In the genomic region with DNA sequence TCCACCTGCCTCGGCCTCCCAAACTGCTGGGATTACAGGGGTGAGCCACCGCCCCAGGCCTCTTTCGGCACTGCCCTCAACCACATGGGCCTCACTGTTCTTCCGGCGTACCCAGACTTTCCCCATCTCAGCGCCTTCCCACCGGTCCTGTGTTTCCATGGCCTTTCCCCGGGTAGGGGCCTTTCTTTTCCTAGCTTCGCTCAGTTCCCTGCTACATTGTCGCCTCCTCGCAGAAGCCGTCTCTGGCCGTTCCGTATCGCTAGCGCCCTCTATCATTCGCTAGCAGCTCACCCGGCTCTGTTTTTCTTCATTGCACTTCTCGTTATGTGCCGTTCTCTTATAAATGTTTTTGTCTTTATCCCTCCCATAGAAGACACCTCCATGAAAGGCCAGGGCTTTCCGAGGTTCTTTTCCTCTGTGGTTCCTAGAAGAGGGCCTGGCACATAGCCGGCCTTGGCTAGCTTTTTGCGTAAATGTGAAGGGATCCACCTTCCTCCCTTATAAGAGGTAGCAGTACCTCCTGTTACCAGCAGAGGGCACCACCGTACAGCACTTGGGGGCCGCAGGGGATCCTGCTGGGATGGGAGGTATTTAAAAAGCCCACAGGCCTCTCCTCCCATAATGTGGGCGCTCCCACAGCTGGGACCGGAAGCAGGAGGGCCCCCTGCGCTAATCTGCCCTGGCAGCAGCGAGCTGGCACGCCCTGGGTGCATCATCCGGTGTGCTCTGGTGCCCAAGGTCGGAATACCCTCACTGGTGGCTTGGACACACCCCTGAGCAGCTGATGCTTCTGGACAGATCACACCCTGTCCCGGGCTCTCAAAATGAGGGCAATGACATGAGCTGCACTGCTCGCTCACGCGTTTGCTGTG, we compare ENCODE assay signal across 8 cellular contexts. TPM values are rescaled to one million over a fixed set of nuclear protein-coding genes. Genes with fewer than 3 reads are reported as not detected.
DNase-seq lines count a peak whose midpoint lies in the region; ATAC-seq and TF ChIP-seq lines count a peak whose summit lies in the region.

No MANE protein-coding gene starts in this region.

- H3K9ac ChIP-seq in subcutaneous abdominal adipose tissue (ENCODE audit: low read length in 5 of 5) = peak overlapping the region in 4 of 5 donors; percentile 59 to 74 (median 70)

- peak; percentile 83 for DNase-seq in BE2C
- DNase-seq in MV-4-11 (lab: John Stamatoyannopoulos, UW) = peak; percentile 83
- peak; percentile 82 to 94 for DNase-seq in SJCRH30
- peak; percentile 79 for DNase-seq in activated gamma-delta T cell treated with anti-CD3 and anti-CD28 coated beads, Interleukin-2, amount 50 U/mL, for 16 hours (ENCODE audit: low read depth)

- peak; percentile 64 for TF ChIP-seq EP300 in gastroesophageal sphincter (IDR thresholded peaks at IDR 0.05)

- H3K9me3 ChIP-seq in BE2C (no peaks in the 10 kb centered on the region), SJCRH30 (replicated peaks) (no peaks in the 10 kb centered on the region), gastroesophageal sphincter (no peaks in the 10 kb centered on the region), neutrophil (no peaks in the 10 kb centered on the region), subcutaneous abdominal adipose tissue (ENCODE audit: control insufficient read depth in 5 of 5, low read length in 5 of 5) (no peaks in the 10 kb centered on the region)

- H3K27me3 ChIP-seq in BE2C = no peaks in the 10 kb centered on the region
- H3K27me3 ChIP-seq in SJCRH30 = peaks cover 5% of the 10 kb centered on the region
- H3K27me3 ChIP-seq in gastroesophageal sphincter = no peaks in the 10 kb centered on the region
- H3K27me3 ChIP-seq in neutrophil = peaks cover 40% of the 10 kb centered on the region
- H3K27me3 ChIP-seq in subcutaneous abdominal adipose tissue (ENCODE audit: control insufficient read depth in 5 of 5, insufficient read depth in 4 of 5, low read length in 5 of 5) = peaks cover 0 to 3% (median 0%) of the 10 kb centered on the region in 5 donors

- peaks cover 14% of the 10 kb centered on the region for H3K4me1 ChIP-seq in BE2C
- peaks cover 21% of the 10 kb centered on the region for H3K4me1 ChIP-seq in SJCRH30
- peaks cover 0 to 72% (median 39%) of the 10 kb centered on the region in 3 donors for H3K4me1 ChIP-seq in gastroesophageal sphincter
- peaks cover 32 to 35% of the 10 kb centered on the region in 2 experiments for H3K4me1 ChIP-seq in neutrophil (ENCODE audit: control insufficient read depth in 1 of 2, insufficient read depth in 1 of 2, low read depth in 1 of 2, low read length in 1 of 2)
- peaks cover 0 to 40% (median 31%) of the 10 kb centered on the region in 5 donors for H3K4me1 ChIP-seq in subcutaneous abdominal adipose tissue (ENCODE audit: control insufficient read depth in 5 of 5, insufficient read depth in 5 of 5, low read length in 5 of 5)

- TF ChIP-seq CTCF in BE2C (IDR thresholded peaks at IDR 0.05; ENCODE audit: low read depth, low read length) = peak; percentile 84
- TF ChIP-seq CTCF in gastroesophageal sphincter (IDR thresholded peaks at IDR 0.05) = peak; percentile 94 to 100 (median 100)
- TF ChIP-seq CTCF in neutrophil (IDR thresholded peaks at IDR 0.05) = peak; percentile 95

- H3K4me3 ChIP-seq in BE2C (ENCODE audit: low read depth, low read length) (peak overlapping the region; percentile 63), SJCRH30 (no peak overlapping the region), gastroesophageal sphincter (peak overlapping the region; percentile 5 to 42), neutrophil (ENCODE audit: low read depth in 1 of 2, low read length in 1 of 2) (peak overlapping the region; percentile 60 to 64), subcutaneous abdominal adipose tissue (ENCODE audit: low read depth in 1 of 5, low read length in 5 of 5) (peak overlapping the region; percentile 52 to 71 (median 57))

- H3K36me3 ChIP-seq in BE2C (no peaks in the 10 kb centered on the region), SJCRH30 (no peaks in the 10 kb centered on the region), gastroesophageal sphincter (no peaks in the 10 kb centered on the region), neutrophil (no peaks in the 10 kb centered on the region), subcutaneous abdominal adipose tissue (ENCODE audit: control insufficient read depth in 5 of 5, insufficient read depth in 5 of 5, low read length in 5 of 5) (no peaks in the 10 kb centered on the region)

- no peak overlapping the region for H3K27ac ChIP-seq in SJCRH30
- H3K27ac ChIP-seq in gastroesophageal sphincter = peak overlapping the region; percentile 83 to 93 (median 92)
- H3K27ac ChIP-seq in neutrophil = peak overlapping the region; percentile 54
- H3K27ac ChIP-seq in subcutaneous abdominal adipose tissue (ENCODE audit: low read depth, low read length) = peak overlapping the region; percentile 55

- no peak for TF ChIP-seq POLR2A in gastroesophageal sphincter (IDR thresholded peaks at IDR 0.05)

- ATAC-seq in GM21515 (IDR thresholded peaks at IDR 0.05; ENCODE audit: unreplicated experiment) (peak; percentile 46), gastroesophageal sphincter (peak; percentile 76)

- WGBS in gastroesophageal sphincter (ENCODE audit: low coverage in 1 of 2), 2 donors = 12 to 18% methylated on average over 12 to 27 of the region's 36 CpGs

RNA-seq across cellular contexts. Expression of gene TAMALIN, which starts 18.8 kb away (rescaled TPM):
- polyA plus RNA-seq in BE2C (2012; ENCODE audit: insufficient read depth, insufficient read length, low read depth) = 37.0 TPM
- 3.3 and 4.5 TPM in 2 replicates for total RNA-seq in SJCRH30 (2014; rRNA removed; shearing (Covaris generic))
- 10 to 100 TPM; 11.8 to 18.0 (median 16.1) TPM for total RNA-seq in gastroesophageal sphincter

RNA-seq across cellular contexts. Expression of gene NR4A1, which starts 25.7 kb away (rescaled TPM):
- polyA plus RNA-seq in BE2C (2012; ENCODE audit: insufficient read depth, insufficient read length, low read depth) = 69.7 TPM
- total RNA-seq in SJCRH30 (2014; rRNA removed; shearing (Covaris generic)) = 9.2 and 10.0 TPM in 2 replicates
- 10 to 100 TPM; 29.9 to 67.2 (median 35.2) TPM for total RNA-seq in gastroesophageal sphincter

RNA-seq across cellular contexts. Expression of gene ATG101, which starts 44.2 kb away (rescaled TPM):
- polyA plus RNA-seq in BE2C (2012; ENCODE audit: insufficient read depth, insufficient read length, low read depth) = 337 TPM
- 48.6 and 52.1 TPM in 2 replicates for total RNA-seq in SJCRH30 (2014; rRNA removed; shearing (Covaris generic))
- total RNA-seq in gastroesophageal sphincter = 10 to 100 TPM; 36.7 to 60.2 (median 52.6) TPM

RNA-seq across cellular contexts. Expression of gene SMIM41, which starts 54.0 kb away (rescaled TPM):
- polyA plus RNA-seq in BE2C (2012; ENCODE audit: insufficient read depth, insufficient read length, low read depth) = not detected
- total RNA-seq in SJCRH30 (2014; rRNA removed; shearing (Covaris generic)) = not detected in 2 replicates
- 10 to 100 TPM in 1 of 4 donors, 1 to 10 TPM in 3; 4.0 to 12.8 (median 4.6) TPM for total RNA-seq in gastroesophageal sphincter
